In the genomic region with DNA sequence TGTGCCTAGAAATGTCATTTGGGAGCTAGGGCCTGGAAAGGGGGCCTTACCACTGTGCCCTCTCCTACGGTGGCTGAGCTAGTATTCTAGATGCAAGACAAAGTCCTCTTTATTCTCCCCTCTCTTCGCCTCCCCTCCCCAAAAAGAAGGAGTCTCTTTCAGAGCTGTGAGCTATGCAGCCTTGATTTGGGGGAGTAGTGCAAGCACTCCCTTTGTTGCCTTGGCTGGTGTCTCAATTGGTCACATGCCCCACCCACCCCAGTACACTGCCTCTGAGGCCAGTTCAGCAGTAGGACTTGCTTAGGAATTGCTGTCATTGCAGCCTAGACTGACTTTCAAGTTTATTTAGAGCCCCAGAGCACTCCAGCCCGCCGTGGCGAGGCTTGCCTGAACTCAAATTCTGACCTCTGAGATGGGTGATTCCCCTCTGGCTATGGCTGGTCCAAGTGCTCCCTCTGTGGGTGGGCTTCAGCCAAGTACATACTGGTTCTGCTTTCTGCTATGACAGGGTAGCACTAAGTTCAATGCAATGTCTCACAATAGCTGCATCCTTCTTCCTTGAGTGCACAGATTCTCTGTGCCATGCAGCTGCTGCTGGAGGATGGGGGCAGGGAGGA, we compare ENCODE assay signal across 8 cellular contexts. TPM values are rescaled to one million over a fixed set of nuclear protein-coding genes. Genes with fewer than 3 reads are reported as not detected.
DNase-seq lines count a peak whose midpoint lies in the region; ATAC-seq and TF ChIP-seq lines count a peak whose summit lies in the region.

No MANE protein-coding gene starts in this region.

- H3K4me3 ChIP-seq in CD8-positive, alpha-beta T cell (ENCODE audit: low read depth, low read length) = no peak overlapping the region

- H3K9me3 ChIP-seq in CD8-positive, alpha-beta T cell (ENCODE audit: low read length) = no peaks in the 10 kb centered on the region

- H3K36me3 ChIP-seq in CD8-positive, alpha-beta T cell (ENCODE audit: insufficient read depth, low read length) = no peaks in the 10 kb centered on the region

- no peak overlapping the region for H3K4me3 Mint-ChIP-seq in CD8-positive, alpha-beta T cell
- H3K4me3 Mint-ChIP-seq in stimulated activated naive CD8-positive, alpha-beta T cell treated with anti-CD3 and anti-CD28 coated beads, Interleukin-15, amount 100 ng/mL, for 72 hours = no peak overlapping the region
- no peak overlapping the region for H3K4me3 Mint-ChIP-seq in MCF 10A (ENCODE audit: unreplicated experiment)

- no peaks in the 10 kb centered on the region for H3K27me3 ChIP-seq in CD8-positive, alpha-beta T cell (ENCODE audit: insufficient read depth, low read length)

- POLR2A ChIA-PET in CD8-positive, alpha-beta T cell (lab: Charles Lee) = no interaction called here
- POLR2A ChIA-PET in MCF 10A (lab: Yijun Ruan, JAX) = no interaction called here

- TF ChIP-seq POLR2A in erythroblast (IDR thresholded peaks at IDR 0.05; ENCODE audit: low read length) = no peak

- H3K27ac ChIP-seq in CD8-positive, alpha-beta T cell (ENCODE audit: low read depth, low read length) = no peak overlapping the region

- H3K36me3 Mint-ChIP-seq in CD8-positive, alpha-beta T cell = no peaks in the 10 kb centered on the region
- H3K36me3 Mint-ChIP-seq in MCF 10A (ENCODE audit: insufficient read depth, unreplicated experiment) = peaks cover 6% of the 10 kb centered on the region

- H3K4me1 ChIP-seq in CD8-positive, alpha-beta T cell (ENCODE audit: insufficient read depth, low read length) = no peaks in the 10 kb centered on the region

- H3K9me3 Mint-ChIP-seq in CD8-positive, alpha-beta T cell = no peaks in the 10 kb centered on the region
- H3K9me3 Mint-ChIP-seq in stimulated activated naive CD8-positive, alpha-beta T cell treated with anti-CD3 and anti-CD28 coated beads, Interleukin-15, amount 100 ng/mL, for 72 hours = no peaks in the 10 kb centered on the region
- H3K9me3 Mint-ChIP-seq in MCF 10A (ENCODE audit: unreplicated experiment) = no peaks in the 10 kb centered on the region

- no TSS peak for BruUV-seq in MCF 10A (replicated peaks; lab: Mats Ljungman, UMichigan)

- CTCF ChIA-PET in CD8-positive, alpha-beta T cell (lab: Charles Lee) = interaction anchor here (0.7 to 1.1 kb wide), 2 partner anchors 237 to 363 kb away, joined by 3 to 6 read pairs; no protein-coding TSS in a partner anchor
- CTCF ChIA-PET in MCF 10A (lab: Yijun Ruan, JAX) = interaction anchor here (0.6 to 1.3 kb wide), 3 partner anchors 20 to 423 kb away, joined by 3 to 4 read pairs (median 3); no protein-coding TSS in a partner anchor

- H3K27me3 Mint-ChIP-seq in CD8-positive, alpha-beta T cell (ENCODE audit: low read depth) = peaks cover 13% of the 10 kb centered on the region
- H3K27me3 Mint-ChIP-seq in stimulated activated naive CD8-positive, alpha-beta T cell treated with anti-CD3 and anti-CD28 coated beads, Interleukin-15, amount 100 ng/mL, for 72 hours = peaks cover 19% of the 10 kb centered on the region
- peaks cover 27% of the 10 kb centered on the region for H3K27me3 Mint-ChIP-seq in MCF 10A (ENCODE audit: insufficient read depth, unreplicated experiment)

- DNase-seq in CD8-positive, alpha-beta T cell = peak in 5 of 7 experiments; percentile 14 to 52 (median 31)
- DNase-seq in RKO (ENCODE audit: low spot score) (peak; percentile 15), erythroblast (lab: John Stamatoyannopoulos, UW) (peak; percentile 36 to 45), NCI-H1105 treated with DMSO at 0.1 percent for 48 hours (lab: John Stamatoyannopoulos, UW) (no peak), MCF 10A (ENCODE audit: unreplicated experiment) (no peak)
- peak; percentile 55 to 58 for DNase-seq in stimulated activated naive CD8-positive, alpha-beta T cell treated with anti-CD3 and anti-CD28 coated beads, Interleukin-15, amount 100 ng/mL, for 72 hours

- no peak for TF ChIP-seq CTCF in CD8-positive, alpha-beta T cell (IDR thresholded peaks at IDR 0.05)
- no peak for TF ChIP-seq CTCF in MCF 10A (IDR thresholded peaks at IDR 0.05; ENCODE audit: unreplicated experiment)

- H3K27ac Mint-ChIP-seq in CD8-positive, alpha-beta T cell = no peak overlapping the region
- peak overlapping the region in 1 of 2 donors; percentile 12 for H3K27ac Mint-ChIP-seq in stimulated activated naive CD8-positive, alpha-beta T cell treated with anti-CD3 and anti-CD28 coated beads, Interleukin-15, amount 100 ng/mL, for 72 hours
- H3K27ac Mint-ChIP-seq in MCF 10A (ENCODE audit: low read depth, unreplicated experiment) = no peak overlapping the region

- peak; percentile 36 for ATAC-seq in CD8-positive, alpha-beta T cell
- ATAC-seq in GM18861 (IDR thresholded peaks at IDR 0.05; ENCODE audit: unreplicated experiment) (peak; percentile 98), HG02943 (IDR thresholded peaks at IDR 0.05; ENCODE audit: low read depth, unreplicated experiment) (peak; percentile 97)
- ATAC-seq in stimulated activated naive CD8-positive, alpha-beta T cell treated with anti-CD3 and anti-CD28 coated beads, Interleukin-15, amount 100 ng/mL, for 72 hours = peak; percentile 90

- no peaks in the 10 kb centered on the region for H3K4me1 Mint-ChIP-seq in CD8-positive, alpha-beta T cell (ENCODE audit: low read depth)
- H3K4me1 Mint-ChIP-seq in stimulated activated naive CD8-positive, alpha-beta T cell treated with anti-CD3 and anti-CD28 coated beads, Interleukin-15, amount 100 ng/mL, for 72 hours = peaks cover 24% of the 10 kb centered on the region
- H3K4me1 Mint-ChIP-seq in MCF 10A (ENCODE audit: insufficient read depth, unreplicated experiment) = no peaks in the 10 kb centered on the region

- intact Hi-C loops in CD8-positive, alpha-beta T cell (cut with DNase I, micrococcal nuclease) = loop anchor here in 1 of 2 experiments (5.0 kb wide), 1 partner anchor 237 kb away; the partner anchor contains the start of gene MIA2
- intact Hi-C loops in MCF 10A (cut with micrococcal nuclease) = no loop called here

RNA-seq across cellular contexts. Expression of gene FBXO33, which starts 37.0 kb away (rescaled TPM):
- 100 to 1,000 TPM; 106 TPM for total RNA-seq in CD8-positive, alpha-beta T cell
- 3.9 and 5.6 TPM in 2 replicates for total RNA-seq in MCF 10A (2022)

Comparison
In these comparisons a context has a peak if more than half of its experiments do, and no peak if none do; other contexts are left out.
1. ATAC-seq: peak in every context shown above with its lines; median percentile 98 in GM18861; 97 in HG02943; 90 in stimulated activated naive CD8-positive, alpha-beta T cell treated with anti-CD3 and anti-CD28 coated beads, Interleukin-15, amount 100 ng/mL, for 72 hours; 36 in CD8-positive, alpha-beta T cell.
2. DNase-seq: peak in CD8-positive, alpha-beta T cell (5 of 7), RKO (single experiment), erythroblast (2 of 2) and stimulated activated naive CD8-positive, alpha-beta T cell treated with anti-CD3 and anti-CD28 coated beads, Interleukin-15, amount 100 ng/mL, for 72 hours (2 of 2); none in NCI-H1105 treated with DMSO at 0.1 percent for 48 hours (single experiment) and MCF 10A (single experiment).
3. RNA of gene FBXO33, which starts 37.0 kb away (total RNA-seq): 106 TPM in CD8-positive, alpha-beta T cell; 3.9 to 5.6 TPM in MCF 10A; every median in the first group is over 10 times any median in the second.